In the genomic region with DNA sequence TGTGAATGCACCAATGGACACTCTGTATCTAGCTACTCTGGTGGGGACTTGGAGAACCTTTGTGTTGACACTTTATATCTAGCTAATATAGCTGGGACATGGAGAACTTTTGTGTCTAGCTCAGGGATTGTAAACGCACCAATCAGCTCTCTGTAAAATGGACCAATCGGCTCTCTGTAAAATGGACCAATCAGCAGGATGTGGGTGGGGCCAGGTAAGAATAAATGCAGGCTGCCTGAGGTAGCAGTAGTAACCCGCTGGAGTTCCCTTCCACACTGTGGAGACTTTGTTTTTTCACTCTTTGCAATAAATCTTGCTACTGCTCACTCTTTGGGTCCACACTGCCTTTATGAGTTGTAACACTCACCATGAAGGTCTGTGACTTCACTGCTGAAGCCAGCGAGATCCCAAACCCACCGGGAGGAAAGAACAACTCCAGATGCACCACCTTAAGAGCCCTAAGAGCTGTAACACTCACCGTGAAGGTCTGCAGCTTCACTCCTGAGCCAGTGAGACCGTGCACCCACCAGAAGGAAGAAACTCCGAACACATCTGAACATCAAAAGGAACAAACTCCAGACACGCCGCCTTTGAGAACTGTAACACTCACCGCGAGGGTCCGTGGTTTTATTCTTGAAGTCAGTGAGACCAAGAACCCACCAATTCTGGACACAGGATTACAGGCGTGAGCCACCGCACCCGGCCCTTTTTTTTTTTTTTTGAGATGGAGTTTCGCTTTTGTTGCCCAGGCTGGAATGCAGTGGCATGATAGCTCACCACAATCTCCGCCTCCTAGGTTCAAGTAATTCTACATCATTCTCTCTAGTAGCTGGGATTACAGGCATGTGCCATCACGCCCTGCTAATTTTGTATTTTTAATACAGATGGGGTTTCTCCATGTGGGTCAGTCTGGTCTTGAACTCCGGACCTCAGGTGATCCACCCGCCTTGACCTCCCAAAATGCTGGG, we compare ENCODE assay signal across 2 cellular contexts.
A peak's percentile ranks its signal among the peaks of the same experiment; 100 is the strongest.
TF ChIP-seq lines count a peak whose summit lies in the region.

No MANE protein-coding gene starts in this region.

TF ChIP-seq in WTC11, 78 proteins besides CTCF, POLR2A, EP300 and RAD21:
- peak; percentile 65 for TF ChIP-seq NFYB (CRISPR knock-in tag; conservative IDR thresholded peaks at IDR 0.05; ENCODE audit: low read depth)

TF ChIP-seq in HepG2, 621 proteins besides CTCF, POLR2A, EP300 and RAD21:
- TF ChIP-seq NFYB (CRISPR knock-in tag; IDR thresholded peaks at IDR 0.05), result peak; percentile 79
- peak; percentile 72 for TF ChIP-seq NFYC (CRISPR knock-in tag; IDR thresholded peaks at IDR 0.05)
- TF ChIP-seq FOSL2 (CRISPR knock-in tag; IDR thresholded peaks at IDR 0.05), result 0 out of 2 replicates have a peak, but pooled peaks have one; percentile 8
